23 cellular contexts compared by ENCODE assay signal in genomic region chr6:40390144-40390800, GRCh38.
DNase-seq lines count a peak whose midpoint lies in the region; ATAC-seq and TF ChIP-seq lines count a peak whose summit lies in the region.
"Had no signal": no experiment of that assay in that cellular context is flagged by ENCODE, and none has a peak within 500 bp of the region (broad histone marks: within the 10 kb centered on the region; RNA-seq: fewer than 3 reads in every experiment).

No MANE protein-coding gene starts in this region.

- no peaks in the 10 kb centered on the region for H3K4me1 ChIP-seq in testis
- H3K4me1 ChIP-seq in aorta (ENCODE audit: control insufficient read depth in 1 of 2, insufficient read depth in 2 of 2, low read length in 2 of 2): no peaks in the 10 kb centered on the region
- H3K4me1 ChIP-seq: neural progenitor cell, parathyroid adenoma, suprapubic skin had no signal

- H3K27ac Mint-ChIP-seq in T-helper 2 cell treated with Interferon-gamma antibody and Interleukin-4, amounts not matched to agents 5 μg/mL and 100 μg/mL, for 36 hours: peak overlapping the region; percentile 84
- H3K27ac Mint-ChIP-seq in activated naive CD8-positive, alpha-beta T cell treated with anti-CD3 and anti-CD28 coated beads, Interleukin-2, amount 10 ng/mL, durations not matched to agents 7 days and 5 days: no peak overlapping the region
- no peak overlapping the region for H3K27ac Mint-ChIP-seq in activated naive CD8-positive, alpha-beta T cell treated with anti-CD3 and anti-CD28 coated beads for 36 hours
- peak overlapping the region in 4 of 6 donors; percentile 22 to 79 (median 28) for H3K27ac Mint-ChIP-seq in immature natural killer cell
- H3K27ac Mint-ChIP-seq: memory B cell, neural progenitor cell had no signal

- DNase-seq in T-helper 2 cell treated with Interferon-gamma antibody and Interleukin-4, amounts not matched to agents 5 μg/mL and 100 μg/mL, for 36 hours (ENCODE audit: low spot score): no peak
- DNase-seq in T-helper 2 cell: no peak
- no peak for DNase-seq in activated naive CD8-positive, alpha-beta T cell treated with anti-CD3 and anti-CD28 coated beads, Interleukin-2, amount 10 ng/mL, durations not matched to agents 7 days and 5 days
- no peak for DNase-seq in activated naive CD8-positive, alpha-beta T cell treated with anti-CD3 and anti-CD28 coated beads for 36 hours
- no peak for DNase-seq in immature natural killer cell
- no peak for DNase-seq in testis
- no peak for DNase-seq in aorta
- DNase-seq: activated CD8-positive, alpha-beta memory T cell treated with anti-CD3 and anti-CD28 coated beads, Interleukin-2, amount 50 U/mL, for 4 hours; central memory CD4-positive, alpha-beta T cell; glutamatergic neuron; NCI-H1092 treated with DMSO at 0.1 percent for 48 hours; NCI-H187; NCI-H2171; small intestine had no signal

- no peak for ATAC-seq in activated naive CD8-positive, alpha-beta T cell treated with anti-CD3 and anti-CD28 coated beads, Interleukin-2, amount 10 ng/mL, durations not matched to agents 7 days and 5 days (ENCODE audit: low read depth)
- ATAC-seq in aorta (ENCODE audit: low FRiP score): no peak
- no peak for ATAC-seq in HG02840 (IDR thresholded peaks at IDR 0.05; ENCODE audit: low FRiP score, unreplicated experiment)
- ATAC-seq: K562, left lobe of liver had no signal

- no peaks in the 10 kb centered on the region for H3K9me3 Mint-ChIP-seq in T-helper 2 cell treated with Interferon-gamma antibody and Interleukin-4, amounts not matched to agents 5 μg/mL and 100 μg/mL, for 36 hours
- no peaks in the 10 kb centered on the region for H3K9me3 Mint-ChIP-seq in activated naive CD8-positive, alpha-beta T cell treated with anti-CD3 and anti-CD28 coated beads, Interleukin-2, amount 10 ng/mL, durations not matched to agents 7 days and 5 days
- no peaks in the 10 kb centered on the region for H3K9me3 Mint-ChIP-seq in activated naive CD8-positive, alpha-beta T cell treated with anti-CD3 and anti-CD28 coated beads for 36 hours
- H3K9me3 Mint-ChIP-seq in immature natural killer cell: no peaks in the 10 kb centered on the region
- H3K9me3 Mint-ChIP-seq: activated T-helper 2 cell treated with anti-CD3 and anti-CD28 coated beads, Interferon-gamma antibody, Interleukin-2, Interleukin-4, amounts not matched to agents 10 μg/mL and 5 μg/mL and 100 μg/mL, durations not matched to agents 14 hours and 24 hours and 36 hours; memory B cell; neural progenitor cell had no signal

- TF ChIP-seq POLR2A in testis (IDR thresholded peaks at IDR 0.05): no peak

- H3K9me3 ChIP-seq in testis (no peaks in the 10 kb centered on the region), aorta (ENCODE audit: control insufficient read depth, low read length) (no peaks in the 10 kb centered on the region)
- H3K9me3 ChIP-seq: SJCRH30, suprapubic skin had no signal

- peaks cover 4% of the 10 kb centered on the region for H3K27me3 Mint-ChIP-seq in T-helper 2 cell treated with Interferon-gamma antibody and Interleukin-4, amounts not matched to agents 5 μg/mL and 100 μg/mL, for 36 hours (ENCODE audit: low read depth)
- peaks cover 25% of the 10 kb centered on the region for H3K27me3 Mint-ChIP-seq in activated naive CD8-positive, alpha-beta T cell treated with anti-CD3 and anti-CD28 coated beads, Interleukin-2, amount 10 ng/mL, durations not matched to agents 7 days and 5 days
- peaks cover 15% of the 10 kb centered on the region for H3K27me3 Mint-ChIP-seq in activated naive CD8-positive, alpha-beta T cell treated with anti-CD3 and anti-CD28 coated beads for 36 hours
- H3K27me3 Mint-ChIP-seq in immature natural killer cell (ENCODE audit: low read depth in 3 of 3): peaks cover 0 to 6% (median 2%) of the 10 kb centered on the region in 3 donors

- H3K27ac ChIP-seq in testis (no peak overlapping the region), aorta (ENCODE audit: low read depth in 1 of 2, low read length in 2 of 2) (no peak overlapping the region)
- H3K27ac ChIP-seq: neural progenitor cell, parathyroid adenoma, SJCRH30, suprapubic skin had no signal

- peaks cover 57% of the 10 kb centered on the region for H3K4me1 Mint-ChIP-seq in T-helper 2 cell treated with Interferon-gamma antibody and Interleukin-4, amounts not matched to agents 5 μg/mL and 100 μg/mL, for 36 hours (ENCODE audit: low read depth)
- H3K4me1 Mint-ChIP-seq in activated naive CD8-positive, alpha-beta T cell treated with anti-CD3 and anti-CD28 coated beads, Interleukin-2, amount 10 ng/mL, durations not matched to agents 7 days and 5 days: peaks cover 37% of the 10 kb centered on the region
- peaks cover 21% of the 10 kb centered on the region for H3K4me1 Mint-ChIP-seq in activated naive CD8-positive, alpha-beta T cell treated with anti-CD3 and anti-CD28 coated beads for 36 hours
- H3K4me1 Mint-ChIP-seq in immature natural killer cell: peaks cover 47 to 60% of the 10 kb centered on the region in 2 donors
- H3K4me1 Mint-ChIP-seq: memory B cell, neural progenitor cell had no signal

- H3K36me3 ChIP-seq in testis (ENCODE audit: low read depth, missing control alignments): no peaks in the 10 kb centered on the region
- H3K36me3 ChIP-seq in aorta (ENCODE audit: control insufficient read depth in 1 of 2, insufficient read depth in 2 of 2, low read length in 1 of 2): no peaks in the 10 kb centered on the region
- H3K36me3 ChIP-seq: neural progenitor cell, SJCRH30, suprapubic skin had no signal

- H3K4me3 ChIP-seq in testis (no peak overlapping the region), aorta (ENCODE audit: low read length in 2 of 2) (no peak overlapping the region)
- H3K4me3 ChIP-seq: K562, neural progenitor cell, SJCRH30, suprapubic skin had no signal

- POLR2A ChIA-PET in activated naive CD8-positive, alpha-beta T cell treated with anti-CD3 and anti-CD28 coated beads, Interleukin-2, amount 10 ng/mL, durations not matched to agents 7 days and 5 days (lab: Charles Lee): no interaction called here

- intact Hi-C loops in testis (cut with DNase I; ENCODE audit: low total_unique reads): no loop called here
- intact Hi-C loops in aorta (cut with DNase I): no loop called here

- TF ChIP-seq CTCF in testis (IDR thresholded peaks at IDR 0.05): no peak

- peak overlapping the region; percentile 62 for H3K4me3 Mint-ChIP-seq in T-helper 2 cell treated with Interferon-gamma antibody and Interleukin-4, amounts not matched to agents 5 μg/mL and 100 μg/mL, for 36 hours
- peak overlapping the region; percentile 24 for H3K4me3 Mint-ChIP-seq in activated naive CD8-positive, alpha-beta T cell treated with anti-CD3 and anti-CD28 coated beads, Interleukin-2, amount 10 ng/mL, durations not matched to agents 7 days and 5 days
- H3K4me3 Mint-ChIP-seq in activated naive CD8-positive, alpha-beta T cell treated with anti-CD3 and anti-CD28 coated beads for 36 hours: no peak overlapping the region
- H3K4me3 Mint-ChIP-seq in immature natural killer cell: peak overlapping the region in 3 of 5 donors; percentile 3 to 74 (median 63)
- H3K4me3 Mint-ChIP-seq: memory B cell, neural progenitor cell had no signal

- H3K27me3 ChIP-seq in testis (no peaks in the 10 kb centered on the region), aorta (ENCODE audit: control insufficient read depth in 1 of 2, insufficient read depth in 2 of 2, low read length in 1 of 2) (peaks cover 0 to 2% of the 10 kb centered on the region in 2 donors)
- H3K27me3 ChIP-seq: neural progenitor cell, SJCRH30 had no signal

- peaks cover 5% of the 10 kb centered on the region for H3K36me3 Mint-ChIP-seq in T-helper 2 cell treated with Interferon-gamma antibody and Interleukin-4, amounts not matched to agents 5 μg/mL and 100 μg/mL, for 36 hours (ENCODE audit: low read depth)
- H3K36me3 Mint-ChIP-seq in activated naive CD8-positive, alpha-beta T cell treated with anti-CD3 and anti-CD28 coated beads, Interleukin-2, amount 10 ng/mL, durations not matched to agents 7 days and 5 days: no peaks in the 10 kb centered on the region
- H3K36me3 Mint-ChIP-seq in activated naive CD8-positive, alpha-beta T cell treated with anti-CD3 and anti-CD28 coated beads for 36 hours: no peaks in the 10 kb centered on the region
- peaks cover 0 to 5% (median 0%) of the 10 kb centered on the region in 3 donors for H3K36me3 Mint-ChIP-seq in immature natural killer cell
- H3K36me3 Mint-ChIP-seq: memory B cell, neural progenitor cell had no signal

- WGBS in testis, 2 donors: 80 to 92% methylated on average over 4 of the region's 4 CpGs
- WGBS in aorta, 2 donors: 93 to 95% methylated on average over 4 of the region's 4 CpGs

Comparison
In these comparisons a context has a peak if more than half of its experiments do, and no peak if none do; other contexts are left out.
1. H3K27ac Mint-ChIP-seq: peak in T-helper 2 cell treated with Interferon-gamma antibody and Interleukin-4, amounts not matched to agents 5 μg/mL and 100 μg/mL, for 36 hours (single experiment) and immature natural killer cell (4 of 6); none in activated naive CD8-positive, alpha-beta T cell treated with anti-CD3 and anti-CD28 coated beads, Interleukin-2, amount 10 ng/mL, durations not matched to agents 7 days and 5 days (single experiment) and activated naive CD8-positive, alpha-beta T cell treated with anti-CD3 and anti-CD28 coated beads for 36 hours (single experiment).